In genomic region chr13:26759907-26760834, GRCh38 we compare ENCODE assay signal across 8 cellular contexts. TPM values are rescaled to one million over a fixed set of nuclear protein-coding genes. Genes with fewer than 3 reads are reported as not detected.
A peak's percentile ranks its signal among the peaks of the same experiment; 100 is the strongest.
DNase-seq lines count a peak whose midpoint lies in the region; ATAC-seq and TF ChIP-seq lines count a peak whose summit lies in the region.

Gene GPR12 (minus strand): TSS chr13:26760786. CDS start chr13:26759827, 959 bp downstream.

- H3K27ac Mint-ChIP-seq in naive thymus-derived CD4-positive, alpha-beta T cell: no peak within 1 kb of the TSS

- H3K27me3 ChIP-seq in naive thymus-derived CD4-positive, alpha-beta T cell (ENCODE audit: control insufficient read depth in 2 of 2, insufficient read depth in 2 of 2, low read length in 2 of 2): peaks cover 4% of the 10 kb centered on the region in 2 donors
- H3K27me3 ChIP-seq in brain microvascular endothelial cell (replicated peaks): peaks cover 39% of the 10 kb centered on the region

- H3K36me3 Mint-ChIP-seq in naive thymus-derived CD4-positive, alpha-beta T cell: peaks cover 0 to 14% (median 0%) of the 10 kb centered on the region in 5 donors

- peaks cover 0 to 28% (median 14%) of the 10 kb centered on the region in 7 donors for H3K4me1 Mint-ChIP-seq in naive thymus-derived CD4-positive, alpha-beta T cell

- CTCF ChIA-PET in naive thymus-derived CD4-positive, alpha-beta T cell (lab: Charles Lee): interaction anchor here (0.7 kb wide), 1 partner anchor 577 kb away, joined by 3 read pairs; no protein-coding TSS in a partner anchor

- DNase-seq in AG08395 (ENCODE audit: low spot score) (peak; percentile 10), LHCN-M2 (ENCODE audit: low read depth) (peak; percentile 2), choroid plexus epithelial cell (ENCODE audit: low read depth) (peak; percentile 15), GM10266 (ENCODE audit: extremely low spot score) (no peak), brain microvascular endothelial cell (no peak)
- no peak for DNase-seq in naive thymus-derived CD4-positive, alpha-beta T cell
- no peak for DNase-seq in stimulated activated CD8-positive, alpha-beta memory T cell treated with anti-CD3 and anti-CD28 coated beads, Interleukin-4, amount 100 ng/mL, for 48 hours

- ATAC-seq in naive thymus-derived CD4-positive, alpha-beta T cell: peak; percentile 3
- no peak for ATAC-seq in HG02885 (IDR thresholded peaks at IDR 0.05; ENCODE audit: poor library complexity, unreplicated experiment)

- H3K4me1 ChIP-seq in naive thymus-derived CD4-positive, alpha-beta T cell (ENCODE audit: control insufficient read depth in 2 of 2, insufficient read depth in 2 of 2, low read length in 2 of 2): no peaks in the 10 kb centered on the region

- H3K27me3 Mint-ChIP-seq in naive thymus-derived CD4-positive, alpha-beta T cell: peaks cover 58 to 80% (median 68%) of the 10 kb centered on the region in 5 donors

- TF ChIP-seq CTCF in choroid plexus epithelial cell (conservative IDR thresholded peaks at IDR 0.05; ENCODE audit: low read depth, low read length) (no peak), GM10266 (IDR thresholded peaks at IDR 0.05; ENCODE audit: control insufficient read depth, insufficient read depth, low read depth, missing control alignments) (no peak), brain microvascular endothelial cell (IDR thresholded peaks at IDR 0.05; ENCODE audit: low read depth, low read length, missing control alignments) (no peak)

- H3K4me3 ChIP-seq in choroid plexus epithelial cell (ENCODE audit: low read depth, low read length): no peak within 1 kb of the TSS
- no peak within 1 kb of the TSS for H3K4me3 ChIP-seq in naive thymus-derived CD4-positive, alpha-beta T cell (ENCODE audit: low read length)
- no peak within 1 kb of the TSS for H3K4me3 ChIP-seq in brain microvascular endothelial cell (ENCODE audit: low read depth, low read length)

- no peaks in the 10 kb centered on the region for H3K36me3 ChIP-seq in naive thymus-derived CD4-positive, alpha-beta T cell (ENCODE audit: control insufficient read depth in 2 of 3, insufficient read depth in 3 of 3, low read length in 3 of 3)
- H3K36me3 ChIP-seq in brain microvascular endothelial cell (replicated peaks): no peaks in the 10 kb centered on the region

- POLR2A ChIA-PET in naive thymus-derived CD4-positive, alpha-beta T cell (lab: Charles Lee): no interaction called here

- in situ Hi-C loops in brain microvascular endothelial cell (cut with HindIII; ENCODE audit: low pct_ligation_motif_present, low sequenced_read_pairs): no loop called here

- H3K4me3 Mint-ChIP-seq in naive thymus-derived CD4-positive, alpha-beta T cell: peak within 1 kb of the TSS; percentile 14 to 86 (median 71)

- H3K9me3 ChIP-seq in naive thymus-derived CD4-positive, alpha-beta T cell (ENCODE audit: control insufficient read depth in 2 of 3, low read length in 3 of 3): no peaks in the 10 kb centered on the region

- no peak within 1 kb of the TSS for H3K27ac ChIP-seq in naive thymus-derived CD4-positive, alpha-beta T cell (ENCODE audit: low read depth, low read length)
- no peak within 1 kb of the TSS for H3K27ac ChIP-seq in brain microvascular endothelial cell

- intact Hi-C loops in naive thymus-derived CD4-positive, alpha-beta T cell (cut with micrococcal nuclease): no loop called here

- peaks cover 0 to 3% (median 0%) of the 10 kb centered on the region in 11 donors for H3K9me3 Mint-ChIP-seq in naive thymus-derived CD4-positive, alpha-beta T cell

RNA-seq across cellular contexts. Expression of gene GPR12, which starts in this region (rescaled TPM):
- not detected in 2 replicates for total RNA-seq in LHCN-M2 (2014; rRNA removed)
- not detected for polyA plus RNA-seq in LHCN-M2 (2012)
- total RNA-seq in naive thymus-derived CD4-positive, alpha-beta T cell: not detected
- polyA plus RNA-seq in naive thymus-derived CD4-positive, alpha-beta T cell: not detected

Comparison
In these comparisons a context has a peak if more than half of its experiments do, and no peak if none do; other contexts are left out.
1. Peak in DNase-seq in LHCN-M2; RNA of the gene not detected or under 1 TPM.
2. Peak in ATAC-seq in naive thymus-derived CD4-positive, alpha-beta T cell; RNA of the gene not detected or under 1 TPM.
3. DNase-seq: peak in AG08395 (single experiment) and choroid plexus epithelial cell (single experiment); none in naive thymus-derived CD4-positive, alpha-beta T cell (0 of 9), GM10266 (single experiment), stimulated activated CD8-positive, alpha-beta memory T cell treated with anti-CD3 and anti-CD28 coated beads, Interleukin-4, amount 100 ng/mL, for 48 hours (single experiment) and brain microvascular endothelial cell (single experiment).